ENCODE assay signal across 24 cellular contexts in the genomic region with DNA sequence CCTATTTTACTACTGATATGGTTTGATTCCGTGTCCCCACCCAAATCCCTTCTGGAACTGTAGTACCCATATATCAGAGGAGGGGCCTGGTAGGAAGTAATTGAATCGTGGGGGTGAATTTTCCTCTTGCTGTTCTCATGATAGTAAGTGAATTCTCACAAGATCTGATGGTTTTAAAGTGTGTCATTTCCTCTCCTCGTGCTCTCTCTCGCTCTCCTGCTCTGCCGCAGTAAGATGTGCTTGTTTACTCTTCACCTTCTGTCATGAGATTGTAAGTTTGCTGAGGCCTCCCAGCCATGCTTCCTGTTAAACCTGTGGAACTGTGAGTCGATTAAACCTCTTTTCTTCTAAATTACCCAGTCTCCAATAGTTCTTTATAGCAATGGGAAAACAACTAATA.
DNase-seq lines count a peak whose midpoint lies in the region; ATAC-seq and TF ChIP-seq lines count a peak whose summit lies in the region.
"Had no signal": no experiment of that assay in that cellular context is flagged by ENCODE, and none has a peak within 500 bp of the region (broad histone marks: within the 10 kb centered on the region; RNA-seq: fewer than 3 reads in every experiment).

No MANE protein-coding gene starts in this region.

- H3K4me1 Mint-ChIP-seq in HFFc6 (ENCODE audit: low read depth), result peaks cover 62% of the 10 kb centered on the region
- no peaks in the 10 kb centered on the region for H3K4me1 Mint-ChIP-seq in activated CD4-positive, alpha-beta T cell treated with anti-CD3 and anti-CD28 coated beads for 36 hours

- peak overlapping the region; percentile 31; the same call in 1 of the 2 replicates for H3K4me3 Mint-ChIP-seq in HFFc6
- no peak overlapping the region for H3K4me3 Mint-ChIP-seq in activated CD4-positive, alpha-beta T cell treated with anti-CD3 and anti-CD28 coated beads for 36 hours
- H3K4me3 Mint-ChIP-seq: CD8-positive, alpha-beta T cell had no signal

- peak overlapping the region; percentile 63 for H3K27ac Mint-ChIP-seq in HFFc6
- no peak overlapping the region for H3K27ac Mint-ChIP-seq in activated CD4-positive, alpha-beta T cell treated with anti-CD3 and anti-CD28 coated beads for 36 hours
- H3K27ac Mint-ChIP-seq: CD8-positive, alpha-beta T cell had no signal

- H2BK12ac ChIP-seq in neuronal stem cell (ENCODE audit: low read length), result no peak overlapping the region

- no peak overlapping the region for H4K91ac ChIP-seq in neuronal stem cell (ENCODE audit: low read depth, low read length, poor library complexity)

- H3K27me3 Mint-ChIP-seq in HFFc6 (ENCODE audit: insufficient read depth), result peaks cover 2% of the 10 kb centered on the region; the same call in 1 of the 2 replicates
- no peaks in the 10 kb centered on the region for H3K27me3 Mint-ChIP-seq in activated CD4-positive, alpha-beta T cell treated with anti-CD3 and anti-CD28 coated beads for 36 hours

- no peak overlapping the region for H2AFZ ChIP-seq in neuronal stem cell (ENCODE audit: low read length)

- no peaks in the 10 kb centered on the region for H3K9me3 ChIP-seq in neuronal stem cell (replicated peaks in 1 of 2; ENCODE audit: control insufficient read depth in 2 of 2, insufficient read depth in 1 of 2, low read depth in 1 of 2, low read length in 2 of 2)
- no peaks in the 10 kb centered on the region for H3K9me3 ChIP-seq in heart left ventricle
- H3K9me3 ChIP-seq: Caco-2, SJCRH30 had no signal

- POLR2A ChIA-PET in activated CD4-positive, alpha-beta T cell treated with anti-CD3 and anti-CD28 coated beads for 36 hours (lab: Charles Lee), result no interaction called here

- no peaks in the 10 kb centered on the region for H3K9me3 Mint-ChIP-seq in HFFc6
- no peaks in the 10 kb centered on the region for H3K9me3 Mint-ChIP-seq in activated CD4-positive, alpha-beta T cell treated with anti-CD3 and anti-CD28 coated beads for 36 hours (ENCODE audit: low read depth)

- no peak overlapping the region for H2BK15ac ChIP-seq in neuronal stem cell (ENCODE audit: low read length)

- H3K36me3 Mint-ChIP-seq in HFFc6 (ENCODE audit: low read depth), result peaks cover 16% of the 10 kb centered on the region; the same call in 1 of the 2 replicates
- H3K36me3 Mint-ChIP-seq in activated CD4-positive, alpha-beta T cell treated with anti-CD3 and anti-CD28 coated beads for 36 hours (ENCODE audit: low read depth), result no peaks in the 10 kb centered on the region
- H3K36me3 Mint-ChIP-seq: CD8-positive, alpha-beta T cell had no signal

- no peak for ATAC-seq in activated CD4-positive, alpha-beta T cell treated with anti-CD3 and anti-CD28 coated beads for 36 hours
- ATAC-seq in GM18868 (IDR thresholded peaks at IDR 0.05; ENCODE audit: unreplicated experiment) (no peak), heart left ventricle (no peak)
- ATAC-seq: CD8-positive, alpha-beta T cell; HCT116; K562; Right ventricle myocardium inferior had no signal

- H3K23ac ChIP-seq in neuronal stem cell (ENCODE audit: low read depth, low read length, poor library complexity), result no peak overlapping the region

- H3K4me3 ChIP-seq in brain microvascular endothelial cell (ENCODE audit: low read depth, low read length) (no peak overlapping the region), neuronal stem cell (ENCODE audit: low read length in 2 of 2) (no peak overlapping the region), heart left ventricle (no peak overlapping the region)
- H3K4me3 ChIP-seq: K562, SJCRH30 had no signal

- no peak overlapping the region for H3K9ac ChIP-seq in neuronal stem cell (ENCODE audit: low read depth, low read length, poor library complexity)

- intact Hi-C loops in activated CD4-positive, alpha-beta T cell treated with anti-CD3 and anti-CD28 coated beads for 36 hours (cut with DNase I, micrococcal nuclease), result no loop called here
- intact Hi-C loops in heart left ventricle (cut with DNase I), result no loop called here

- H3K79me1 ChIP-seq in neuronal stem cell (ENCODE audit: low read depth, low read length), result no peaks in the 10 kb centered on the region

- no peak overlapping the region for H3K14ac ChIP-seq in neuronal stem cell (ENCODE audit: low read length)

- peak overlapping the region; percentile 11 for H3K4me2 ChIP-seq in neuronal stem cell (ENCODE audit: insufficient read depth, low read length, poor library complexity, severe bottlenecking)

- no peaks in the 10 kb centered on the region for H3K4me1 ChIP-seq in neuronal stem cell (ENCODE audit: control insufficient read depth in 2 of 2, insufficient read depth in 1 of 2, low read depth in 1 of 2, low read length in 2 of 2)
- no peaks in the 10 kb centered on the region for H3K4me1 ChIP-seq in heart left ventricle
- H3K4me1 ChIP-seq: Caco-2, SJCRH30 had no signal

- TF ChIP-seq CTCF in HFFc6 (IDR thresholded peaks at IDR 0.05) (no peak), brain microvascular endothelial cell (IDR thresholded peaks at IDR 0.05; ENCODE audit: low read depth, low read length, missing control alignments) (no peak), heart left ventricle (IDR thresholded peaks at IDR 0.05) (no peak)

- DNase-seq in EH (ENCODE audit: low read depth) (peak; percentile 40), HFFc6 (no peak), brain microvascular endothelial cell (peak; percentile 34), neuronal stem cell (ENCODE audit: low spot score) (no peak), heart left ventricle (no peak)
- DNase-seq in activated CD4-positive, alpha-beta T cell treated with anti-CD3 and anti-CD28 coated beads for 36 hours, result no peak
- DNase-seq: C1 segment of cervical spinal cord; Caco-2; CD8-positive, alpha-beta T cell; GF-D8; MV-4-11; NCI-H1105 treated with DMSO at 0.1 percent for 48 hours; NCI-H146; NCI-H2029; NCI-H446 treated with DMSO at 0.1 percent for 48 hours; NCI-H526; NCI-H82; NK-92 treated with Interleukin-12 subunit alpha and Interleukin-12 subunit beta, amount 100 ng/mL, for 24 hours; SJCRH30 had no signal

- no peak overlapping the region for H4K8ac ChIP-seq in neuronal stem cell (ENCODE audit: low read depth, low read length)

- H3K18ac ChIP-seq in neuronal stem cell (ENCODE audit: low read length), result no peak overlapping the region

- H3K27ac ChIP-seq in brain microvascular endothelial cell (peak overlapping the region; percentile 56), neuronal stem cell (replicated peaks; ENCODE audit: low read length) (no peak overlapping the region), heart left ventricle (no peak overlapping the region)
- H3K27ac ChIP-seq: HL-60, SJCRH30 had no signal

- no peak overlapping the region for H2BK120ac ChIP-seq in neuronal stem cell (ENCODE audit: low read depth, low read length)

- no peak overlapping the region for H2BK5ac ChIP-seq in neuronal stem cell (ENCODE audit: low read length)

- no peak for TF ChIP-seq POLR2A in heart left ventricle (IDR thresholded peaks at IDR 0.05)

- no CpG with 5 or more reads among the region's 6 CpGs for WGBS in neuronal stem cell (ENCODE audit: extremely low coverage in 2 of 2, insufficient read length in 2 of 2, insufficient replicate concordance in 1 of 2), 2 donors
- 83 to 88% (median 87%) methylated on average over 6 of the region's 6 CpGs for WGBS in heart left ventricle, 4 donors

- H2AK5ac ChIP-seq in neuronal stem cell (ENCODE audit: low read depth, low read length), result no peak overlapping the region

- in situ Hi-C loops in brain microvascular endothelial cell (cut with HindIII; ENCODE audit: low pct_ligation_motif_present, low sequenced_read_pairs), result no loop called here

- CTCF ChIA-PET in activated CD4-positive, alpha-beta T cell treated with anti-CD3 and anti-CD28 coated beads for 36 hours (lab: Charles Lee), result no interaction called here

- H3K27me3 ChIP-seq in brain microvascular endothelial cell (replicated peaks) (no peaks in the 10 kb centered on the region), neuronal stem cell (ENCODE audit: control insufficient read depth in 3 of 3, insufficient read depth in 3 of 3, low read depth in 1 of 3, low read length in 3 of 3) (no peaks in the 10 kb centered on the region), heart left ventricle (no peaks in the 10 kb centered on the region)
- H3K27me3 ChIP-seq: SJCRH30 had no signal

- no peaks in the 10 kb centered on the region for H3K36me3 ChIP-seq in brain microvascular endothelial cell (replicated peaks)
- H3K36me3 ChIP-seq in neuronal stem cell (replicated peaks in 1 of 2; ENCODE audit: control insufficient read depth in 2 of 2, insufficient read depth in 2 of 2, low read length in 2 of 2), result no peaks in the 10 kb centered on the region
- no peaks in the 10 kb centered on the region for H3K36me3 ChIP-seq in heart left ventricle
- H3K36me3 ChIP-seq: SJCRH30 had no signal

- H3K4ac ChIP-seq in neuronal stem cell (ENCODE audit: low read length), result no peak overlapping the region

Comparison
In these comparisons a context has a peak if more than half of its experiments do, and no peak if none do; other contexts are left out.
1. DNase-seq: peak in EH (single experiment) and brain microvascular endothelial cell (single experiment); none in HFFc6 (single experiment), neuronal stem cell (single experiment), activated CD4-positive, alpha-beta T cell treated with anti-CD3 and anti-CD28 coated beads for 36 hours (single experiment) and heart left ventricle (0 of 5).